In the genomic region with DNA sequence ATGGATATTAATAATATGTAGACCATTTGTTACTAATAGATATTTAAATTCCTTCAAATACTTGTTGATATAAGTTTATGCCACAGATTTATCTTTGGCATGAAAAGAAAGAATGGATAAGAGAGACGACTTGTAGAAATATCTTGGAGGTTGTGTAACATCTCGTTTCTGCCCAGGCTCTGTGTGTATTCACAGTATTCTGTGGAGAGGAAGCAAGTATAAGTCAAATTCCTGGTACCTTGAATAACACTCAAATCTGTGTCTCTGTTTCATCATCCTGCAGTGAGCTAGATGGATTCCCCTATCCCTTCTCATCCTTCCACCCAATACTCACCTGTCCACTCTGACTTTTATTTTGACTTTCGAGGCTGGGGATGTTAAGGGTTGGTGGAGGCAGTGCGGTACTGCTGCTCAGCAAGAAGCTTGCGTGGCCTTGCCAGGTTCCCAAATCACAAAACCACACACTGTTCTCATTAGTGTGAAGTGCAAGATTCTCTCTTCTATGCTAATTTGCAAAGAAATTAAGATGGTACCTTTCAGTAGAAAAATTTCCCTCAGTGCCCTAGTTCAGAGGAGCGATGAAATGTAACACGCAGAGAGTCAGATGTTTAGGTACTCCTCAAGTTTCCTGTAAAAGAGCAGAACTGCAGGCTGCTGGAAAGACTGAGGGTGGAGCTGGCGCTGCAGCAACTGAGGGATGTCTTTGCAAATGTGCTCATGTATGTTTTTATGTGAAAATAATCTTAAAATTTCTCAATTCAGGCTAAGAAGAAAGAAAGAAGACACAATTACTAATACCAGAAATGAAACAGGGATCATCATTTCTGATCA, we compare ENCODE assay signal across 10 cellular contexts. TPM values are rescaled to one million over a fixed set of nuclear protein-coding genes. Genes with fewer than 3 reads are reported as not detected.
DNase-seq lines count a peak whose midpoint lies in the region; ATAC-seq and TF ChIP-seq lines count a peak whose summit lies in the region.
"Had no signal": no experiment of that assay in that cellular context is flagged by ENCODE, and none has a peak within 500 bp of the region (broad histone marks: within the 10 kb centered on the region; RNA-seq: fewer than 3 reads in every experiment).

No MANE protein-coding gene starts in this region.

- WGBS in mesenchymal stem cell = 75% methylated on average over 5 of the region's 8 CpGs
- 51 to 66% (median 59%) methylated on average over 8 of the region's 8 CpGs for WGBS in stomach, 5 donors

- POLR2A ChIA-PET in AG04449 (lab: Yijun Ruan, JAX) = no interaction called here

- H2AFZ ChIP-seq in mesenchymal stem cell (ENCODE audit: low read depth, low read length) = no peak overlapping the region

- no peak overlapping the region for H3K9ac ChIP-seq in mesenchymal stem cell (ENCODE audit: low read length)

- H3K36me3 ChIP-seq in mesenchymal stem cell (ENCODE audit: control insufficient read depth in 1 of 2, insufficient read depth in 2 of 2, low read depth in 1 of 2, low read length in 2 of 2) = no peaks in the 10 kb centered on the region
- H3K36me3 ChIP-seq in stomach = no peaks in the 10 kb centered on the region

- DNase-seq in AG04449 (ENCODE audit: low read depth, low spot score) (no peak), mesenchymal stem cell (peak; percentile 44), stomach (no peak), COLO668 (lab: John Stamatoyannopoulos, UW; ENCODE audit: unreplicated experiment) (no peak)
- DNase-seq: activated CD8-positive, alpha-beta memory T cell treated with anti-CD3 and anti-CD28 coated beads for 24 hours; NCI-H226 had no signal

- H3K23ac ChIP-seq in mesenchymal stem cell (ENCODE audit: low read length in 2 of 2) = no peak overlapping the region

- no peak overlapping the region for H2BK5ac ChIP-seq in mesenchymal stem cell (ENCODE audit: low read depth, low read length, poor library complexity, severe bottlenecking)

- TF ChIP-seq POLR2A in stomach (IDR thresholded peaks at IDR 0.05) = no peak

- H3K9me3 ChIP-seq in mesenchymal stem cell (ENCODE audit: control insufficient read depth, low read length) = no peaks in the 10 kb centered on the region
- no peaks in the 10 kb centered on the region for H3K9me3 ChIP-seq in stomach

- H3K27ac ChIP-seq in cingulate gyrus (ENCODE audit: low read depth, low read length) (peak overlapping the region; percentile 70), mesenchymal stem cell (ENCODE audit: low read length, poor library complexity, severe bottlenecking) (no peak overlapping the region), stomach (no peak overlapping the region)

- no peak overlapping the region for H2BK15ac ChIP-seq in mesenchymal stem cell (ENCODE audit: low read depth, poor library complexity, severe bottlenecking)

- H4K8ac ChIP-seq in mesenchymal stem cell (ENCODE audit: low read length) = no peak overlapping the region

- H3K14ac ChIP-seq in mesenchymal stem cell (ENCODE audit: low read length in 2 of 2) = no peak overlapping the region

- TF ChIP-seq CTCF in AG04449 (IDR thresholded peaks at IDR 0.05; ENCODE audit: insufficient read depth, low read length, missing control alignments) (peak; percentile 29), stomach (IDR thresholded peaks at IDR 0.05) (no peak)

- TF ChIP-seq EP300 in Ishikawa (IDR thresholded peaks at IDR 0.05; ENCODE audit: borderline replicate concordance) = no peak
- no peak for TF ChIP-seq EP300 in stomach (IDR thresholded peaks at IDR 0.05)

- H3K4me3 ChIP-seq in AG04449 (ENCODE audit: low read depth, low read length) = no peak overlapping the region
- H3K4me3 ChIP-seq in mesenchymal stem cell (ENCODE audit: insufficient read depth in 1 of 2, low read depth in 1 of 2, low read length in 2 of 2) = no peak overlapping the region
- H3K4me3 ChIP-seq in stomach = no peak overlapping the region

- H3K4me2 ChIP-seq in mesenchymal stem cell (ENCODE audit: low read length, poor library complexity, severe bottlenecking) = no peak overlapping the region

- intact Hi-C loops in stomach (cut with DNase I; ENCODE audit: low total_unique reads) = no loop called here

- no peak overlapping the region for H2BK120ac ChIP-seq in mesenchymal stem cell (ENCODE audit: low read depth, low read length)

- H3K79me1 ChIP-seq in mesenchymal stem cell (replicated peaks; ENCODE audit: low read length, poor library complexity, severe bottlenecking) = no peaks in the 10 kb centered on the region

- H3K4ac ChIP-seq in mesenchymal stem cell (ENCODE audit: low read depth in 1 of 2, low read length in 2 of 2) = no peak overlapping the region

- no peak overlapping the region for H4K91ac ChIP-seq in mesenchymal stem cell (ENCODE audit: low read length)

- H2BK12ac ChIP-seq in mesenchymal stem cell (ENCODE audit: low read length in 2 of 2) = no peak overlapping the region

- H2AK5ac ChIP-seq in mesenchymal stem cell (ENCODE audit: low read length, severe bottlenecking) = no peak overlapping the region

- no peak for ATAC-seq in GM21390 (IDR thresholded peaks at IDR 0.05; ENCODE audit: unreplicated experiment)
- no peak for ATAC-seq in HG03520 (IDR thresholded peaks at IDR 0.05; ENCODE audit: unreplicated experiment)

- H3K27me3 ChIP-seq in mesenchymal stem cell (ENCODE audit: control insufficient read depth in 1 of 2, insufficient read depth in 1 of 2, low read length in 2 of 2) (no peaks in the 10 kb centered on the region), stomach (no peaks in the 10 kb centered on the region)

- no peaks in the 10 kb centered on the region for H3K4me1 ChIP-seq in mesenchymal stem cell (ENCODE audit: control insufficient read depth, insufficient read depth, low read depth, low read length)
- H3K4me1 ChIP-seq in stomach = no peaks in the 10 kb centered on the region

- CTCF ChIA-PET in AG04449 (lab: Yijun Ruan, JAX) = no interaction called here

- peak; percentile 73 for TF ChIP-seq RAD21 in Ishikawa (IDR thresholded peaks at IDR 0.05; ENCODE audit: low read depth)

- H3K18ac ChIP-seq in mesenchymal stem cell (ENCODE audit: low read depth in 1 of 2, low read length in 2 of 2) = no peak overlapping the region

TF ChIP-seq in Ishikawa, 13 proteins besides CTCF, POLR2A, EP300 and RAD21:
- no peak for TF ChIP-seq YY1 (IDR thresholded peaks at IDR 0.05; ENCODE audit: low read depth)
- TF ChIP-seq NFIC (IDR thresholded peaks at IDR 0.05) = no peak
- no peak for TF ChIP-seq TCF12 (IDR thresholded peaks at IDR 0.05; ENCODE audit: low read depth)
- no peak for TF ChIP-seq EGR1 (IDR thresholded peaks at IDR 0.05)
- TF ChIP-seq ZBTB7A (IDR thresholded peaks at IDR 0.05; ENCODE audit: low read depth) = no peak
- no peak for TF ChIP-seq FOXM1 (IDR thresholded peaks at IDR 0.05; ENCODE audit: borderline replicate concordance, low read depth)
- TF ChIP-seq CREB1 (IDR thresholded peaks at IDR 0.05; ENCODE audit: low read depth) = no peak
- TF ChIP-seq, protein P1, sequence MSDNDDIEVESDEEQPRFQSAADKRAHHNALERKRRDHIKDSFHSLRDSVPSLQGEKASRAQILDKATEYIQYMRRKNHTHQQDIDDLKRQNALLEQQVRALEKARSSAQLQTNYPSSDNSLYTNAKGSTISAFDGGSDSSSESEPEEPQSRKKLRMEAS (IDR thresholded peaks at IDR 0.05) = no peak
- no peak for TF ChIP-seq TEAD4 (IDR thresholded peaks at IDR 0.05)
- no peak for TF ChIP-seq CEBPB (IDR thresholded peaks at IDR 0.05)
- TF ChIP-seq, protein P2, sequence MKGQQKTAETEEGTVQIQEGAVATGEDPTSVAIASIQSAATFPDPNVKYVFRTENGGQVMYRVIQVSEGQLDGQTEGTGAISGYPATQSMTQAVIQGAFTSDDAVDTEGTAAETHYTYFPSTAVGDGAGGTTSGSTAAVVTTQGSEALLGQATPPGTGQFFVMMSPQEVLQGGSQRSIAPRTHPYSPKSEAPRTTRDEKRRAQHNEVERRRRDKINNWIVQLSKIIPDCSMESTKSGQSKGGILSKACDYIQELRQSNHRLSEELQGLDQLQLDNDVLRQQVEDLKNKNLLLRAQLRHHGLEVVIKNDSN (IDR thresholded peaks at IDR 0.05) = no peak

RNA-seq across cellular contexts. Expression of gene ANKRD18A, which starts 42.6 kb away (rescaled TPM):
- polyA plus RNA-seq in mesenchymal stem cell (2013, experiment 1 of 2) = not detected
- not detected for polyA plus RNA-seq in mesenchymal stem cell (2013, experiment 2 of 2)
- 1 to 10 TPM; 1.7 to 5.8 (median 2.8) TPM for total RNA-seq in stomach
- 1 to 10 TPM in 1 of 3 donors, under 1 TPM in 2; 0.15 to 3.3 (median 0.50) TPM for polyA plus RNA-seq in stomach

RNA-seq across cellular contexts. Expression of gene FAM240B, which starts 57.0 kb away (rescaled TPM):
- not detected for polyA plus RNA-seq in mesenchymal stem cell (2013, experiment 1 of 2)
- polyA plus RNA-seq in mesenchymal stem cell (2013, experiment 2 of 2) = not detected
- total RNA-seq in stomach = not detected
- not detected for polyA plus RNA-seq in stomach
